ENCODE assay signal across 8 cellular contexts in genomic region chr3:119580148-119580760, GRCh38. TPM values are rescaled to one million over a fixed set of nuclear protein-coding genes. Genes with fewer than 3 reads are reported as not detected.
DNase-seq lines count a peak whose midpoint lies in the region; ATAC-seq, FAIRE-seq and TF ChIP-seq lines count a peak whose summit lies in the region.

No MANE protein-coding gene starts in this region.

- POLR2A ChIA-PET in A549 (lab: Yijun Ruan, JAX): interaction anchor here (0.8 to 1.4 kb wide), 3 partner anchors 82 to 258 kb away, joined by 3 to 4 read pairs (median 3); partner anchors contain the start of genes COX17 and TIMMDC1

- H3K36me3 ChIP-seq in OCI-LY3 (replicated peaks; ENCODE audit: low read depth, low read length): peaks cover 12% of the 10 kb centered on the region

- FAIRE-seq in A549 (lab: Jason Lieb, UNC): no peak

- H3K9ac ChIP-seq in OCI-LY3 (ENCODE audit: low read length): peak overlapping the region; percentile 99

- H3K4me3 Mint-ChIP-seq in endothelial cell (ENCODE audit: unreplicated experiment): peak overlapping the region; percentile 90

- DNase-seq in A549 (ENCODE audit: low read depth in 1 of 2, low spot score in 1 of 2): peak in 1 of 2 experiments; percentile 15
- peak; percentile 21 for DNase-seq in endothelial cell (ENCODE audit: low spot score)
- no peak for DNase-seq in NCI-H2171 treated with DMSO at 0.1 percent for 48 hours (lab: John Stamatoyannopoulos, UW)
- no peak for DNase-seq in DMS114 treated with DMSO at 0.1 percent for 48 hours (lab: John Stamatoyannopoulos, UW; ENCODE audit: unreplicated experiment)

- H3K27me3 ChIP-seq in OCI-LY3 (ENCODE audit: low read depth, low read length): no peaks in the 10 kb centered on the region
- H3K27me3 ChIP-seq in mononuclear cell (ENCODE audit: insufficient read depth, low read length): no peaks in the 10 kb centered on the region

- H3K79me2 ChIP-seq in OCI-LY3 (ENCODE audit: low read length): peaks cover 17% of the 10 kb centered on the region

- peaks cover 9% of the 10 kb centered on the region; the same call in 1 of the 3 replicates for H3K4me1 ChIP-seq in A549
- H3K4me1 ChIP-seq in OCI-LY3 (ENCODE audit: low read length): peaks cover 35% of the 10 kb centered on the region
- H3K4me1 ChIP-seq in mononuclear cell (ENCODE audit: insufficient read depth, low read length): peaks cover 14% of the 10 kb centered on the region

- H3K9me3 Mint-ChIP-seq in endothelial cell (ENCODE audit: unreplicated experiment): no peaks in the 10 kb centered on the region

- WGBS in A549 (ENCODE audit: missing lambda C conversion rate): 82% methylated on average over 11 of the region's 11 CpGs

- no peak for TF ChIP-seq EP300 in A549 (IDR thresholded peaks at IDR 0.05)

- no peaks in the 10 kb centered on the region for H4K20me1 ChIP-seq in OCI-LY3 (ENCODE audit: insufficient read depth, low read length)

- H3K27me3 Mint-ChIP-seq in endothelial cell (ENCODE audit: unreplicated experiment): peaks cover 6% of the 10 kb centered on the region

- H3K27ac ChIP-seq in A549: peak overlapping the region; percentile 85 to 93
- peak overlapping the region; percentile 97 for H3K27ac ChIP-seq in OCI-LY3 (ENCODE audit: low read length)

- H3K4me1 Mint-ChIP-seq in endothelial cell (ENCODE audit: unreplicated experiment): peaks cover 3% of the 10 kb centered on the region

- TF ChIP-seq POLR2A in A549 (IDR thresholded peaks at IDR 0.05; ENCODE audit: low read length) (no peak), GM18505 (IDR thresholded peaks at IDR 0.05; ENCODE audit: borderline replicate concordance, extremely low read depth, insufficient read depth, insufficient read length) (peak; percentile 14)

- ATAC-seq in A549: peak; percentile 39 to 51
- ATAC-seq in GM18505 (IDR thresholded peaks at IDR 0.05; ENCODE audit: unreplicated experiment): peak; percentile 63
- peak; percentile 63 for ATAC-seq in HG02870 (IDR thresholded peaks at IDR 0.05; ENCODE audit: unreplicated experiment)

- peak overlapping the region; percentile 89 for H3K27ac Mint-ChIP-seq in endothelial cell (ENCODE audit: unreplicated experiment)

- H2AFZ ChIP-seq in OCI-LY3 (ENCODE audit: low read depth, low read length): peak overlapping the region; percentile 55

- H3K4me2 ChIP-seq in A549: peak overlapping the region; percentile 79
- peak overlapping the region; percentile 100 for H3K4me2 ChIP-seq in OCI-LY3 (ENCODE audit: low read length)

- CTCF ChIA-PET in A549 (lab: Yijun Ruan, JAX): interaction anchor here (1.5 to 1.7 kb wide), 3 partner anchors 11 to 21 kb away, joined by 3 to 7 read pairs (median 5); partner anchors contain the start of gene CD80

- H3K4me3 ChIP-seq in A549: peak overlapping the region; percentile 57
- peak overlapping the region; percentile 90 for H3K4me3 ChIP-seq in OCI-LY3 (ENCODE audit: low read length)
- peak overlapping the region; percentile 56 for H3K4me3 ChIP-seq in mononuclear cell (ENCODE audit: low read length)

- H3K9me3 ChIP-seq in A549: no peaks in the 10 kb centered on the region
- H3K9me3 ChIP-seq in OCI-LY3 (ENCODE audit: insufficient read depth, low read length): no peaks in the 10 kb centered on the region
- H3K9me3 ChIP-seq in mononuclear cell (ENCODE audit: low read depth, low read length): no peaks in the 10 kb centered on the region

- TF ChIP-seq CTCF in A549 (IDR thresholded peaks at IDR 0.05) (no peak), OCI-LY3 (IDR thresholded peaks at IDR 0.05; ENCODE audit: low read depth, low read length) (no peak), endothelial cell (IDR thresholded peaks at IDR 0.05; ENCODE audit: unreplicated experiment) (no peak)

- H3K36me3 Mint-ChIP-seq in endothelial cell (ENCODE audit: low read depth, unreplicated experiment): peaks cover 5% of the 10 kb centered on the region

- TF ChIP-seq RAD21 in A549 (conservative IDR thresholded peaks at IDR 0.05 in 1 of 2, IDR thresholded peaks at IDR 0.05 in 1 of 2): no peak

TF ChIP-seq in A549, 52 proteins besides CTCF, POLR2A, EP300 and RAD21:
- no peak for TF ChIP-seq MAZ (IDR thresholded peaks at IDR 0.05; ENCODE audit: borderline replicate concordance, low read depth, low read length)
- no peak for TF ChIP-seq FOXS1 (CRISPR knock-in tag; IDR thresholded peaks at IDR 0.05)
- no peak for TF ChIP-seq EHMT2 (IDR thresholded peaks at IDR 0.05; ENCODE audit: low read depth)
- no peak for TF ChIP-seq KDM1A (IDR thresholded peaks at IDR 0.05; ENCODE audit: low read depth)
- TF ChIP-seq HDAC2 (IDR thresholded peaks at IDR 0.05): no peak
- TF ChIP-seq JUN (IDR thresholded peaks at IDR 0.05): no peak
- no peak for TF ChIP-seq SREBF2 (IDR thresholded peaks at IDR 0.05)
- TF ChIP-seq GATA3 (IDR thresholded peaks at IDR 0.05; ENCODE audit: borderline replicate concordance): no peak
- TF ChIP-seq, protein P1, sequence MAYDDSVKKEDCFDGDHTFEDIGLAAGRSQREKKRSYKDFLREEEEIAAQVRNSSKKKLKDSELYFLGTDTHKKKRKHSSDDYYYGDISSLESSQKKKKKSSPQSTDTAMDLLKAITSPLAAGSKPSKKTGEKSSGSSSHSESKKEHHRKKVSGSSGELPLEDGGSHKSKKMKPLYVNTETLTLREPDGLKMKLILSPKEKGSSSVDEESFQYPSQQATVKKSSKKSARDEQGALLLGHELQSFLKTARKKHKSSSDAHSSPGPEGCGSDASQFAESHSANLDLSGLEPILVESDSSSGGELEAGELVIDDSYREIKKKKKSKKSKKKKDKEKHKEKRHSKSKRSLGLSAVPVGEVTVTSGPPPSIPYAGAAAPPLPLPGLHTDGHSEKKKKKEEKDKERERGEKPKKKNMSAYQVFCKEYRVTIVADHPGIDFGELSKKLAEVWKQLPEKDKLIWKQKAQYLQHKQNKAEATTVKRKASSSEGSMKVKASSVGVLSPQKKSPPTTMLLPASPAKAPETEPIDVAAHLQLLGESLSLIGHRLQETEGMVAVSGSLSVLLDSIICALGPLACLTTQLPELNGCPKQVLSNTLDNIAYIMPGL (CRISPR knock-in tag; IDR thresholded peaks at IDR 0.05; ENCODE audit: borderline replicate concordance): no peak
- TF ChIP-seq TFCP2L1 (CRISPR knock-in tag; IDR thresholded peaks at IDR 0.05): no peak
- TF ChIP-seq NPAS2 (CRISPR knock-in tag; IDR thresholded peaks at IDR 0.05; ENCODE audit: borderline replicate concordance): no peak
- no peak for TF ChIP-seq RARB (CRISPR knock-in tag; IDR thresholded peaks at IDR 0.05)
- TF ChIP-seq BCL3 (IDR thresholded peaks at IDR 0.05): no peak
- TF ChIP-seq ATOH8 (CRISPR knock-in tag; IDR thresholded peaks at IDR 0.05; ENCODE audit: low read depth): no peak
- TF ChIP-seq CBX8 (IDR thresholded peaks at IDR 0.05): no peak
- no peak for TF ChIP-seq ZNF302 (CRISPR knock-in tag; IDR thresholded peaks at IDR 0.05)
- TF ChIP-seq FOSL2 (IDR thresholded peaks at IDR 0.05): no peak
- TF ChIP-seq FOSL2 (CRISPR knock-in tag; IDR thresholded peaks at IDR 0.05): no peak
- no peak for TF ChIP-seq KDM5A (IDR thresholded peaks at IDR 0.05)
- TF ChIP-seq, protein P2, sequence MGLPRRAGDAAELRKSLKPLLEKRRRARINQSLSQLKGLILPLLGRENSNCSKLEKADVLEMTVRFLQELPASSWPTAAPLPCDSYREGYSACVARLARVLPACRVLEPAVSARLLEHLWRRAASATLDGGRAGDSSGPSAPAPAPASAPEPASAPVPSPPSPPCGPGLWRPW (IDR thresholded peaks at IDR 0.05): no peak

RNA-seq across cellular contexts. Expression of gene ADPRH, which starts 1.0 kb away (rescaled TPM):
- polyA plus RNA-seq in A549 (2011; rRNA removed) (3.7 and 4.1 TPM in 2 replicates), A549 (2017; fragmentation: RNase III; extraction: RNeasy Plus Mini Kit Qiagen cat#74134 plus additional on column Dnase treatment) (3.3 to 4.2 TPM (median 3.8 TPM) in 3 replicates)
- 1.1 and 1.5 TPM in 2 replicates for polyA plus RNA-seq in A549 (2012; cell fraction: cytosol; rRNA removed)
- 1.2 and 1.6 TPM in 2 replicates for polyA plus RNA-seq in A549 (2012; cell fraction: nucleus; rRNA removed)
- polyA minus RNA-seq in A549 (2011; rRNA and poly(A)+ RNA removed): 3.0 and 3.5 TPM in 2 replicates
- total RNA-seq in endothelial cell (ENCODE audit: unreplicated experiment) (5.1 TPM), mononuclear cell (4.5 TPM)

RNA-seq across cellular contexts. Expression of gene PLA1A, which starts 17.4 kb away (rescaled TPM):
- polyA plus RNA-seq in A549 (2011; rRNA removed) (0.18 and 0.41 TPM in 2 replicates), A549 (2017; fragmentation: RNase III; extraction: RNeasy Plus Mini Kit Qiagen cat#74134 plus additional on column Dnase treatment) (0.12 to 0.17 TPM (median 0.12 TPM) in 3 replicates)
- 0.03 and 0.12 TPM in 2 replicates for polyA plus RNA-seq in A549 (2012; cell fraction: cytosol; rRNA removed)
- polyA plus RNA-seq in A549 (2012; cell fraction: nucleus; rRNA removed): 0.10 TPM in 1 of 2 replicates, not detected in the other
- 0.39 and 1.4 TPM in 2 replicates for polyA minus RNA-seq in A549 (2011; rRNA and poly(A)+ RNA removed)
- total RNA-seq in endothelial cell (ENCODE audit: unreplicated experiment) (0.80 TPM), mononuclear cell (2.7 TPM)

RNA-seq across cellular contexts. Expression of gene CD80, which starts 20.8 kb away (rescaled TPM):
- 0.08 TPM in 1 of 2 replicates, not detected in the other for polyA plus RNA-seq in A549 (2011; rRNA removed)
- polyA plus RNA-seq in A549 (2012; cell fraction: cytosol; rRNA removed): not detected in 2 replicates
- not detected in 2 replicates for polyA plus RNA-seq in A549 (2012; cell fraction: nucleus; rRNA removed)
- polyA plus RNA-seq in A549 (2017; fragmentation: RNase III; extraction: RNeasy Plus Mini Kit Qiagen cat#74134 plus additional on column Dnase treatment): not detected in 3 replicates
- not detected in 2 replicates for polyA minus RNA-seq in A549 (2011; rRNA and poly(A)+ RNA removed)
- not detected for total RNA-seq in endothelial cell (ENCODE audit: unreplicated experiment)
- 5.9 TPM for total RNA-seq in mononuclear cell
